1 cellular context compared by ENCODE assay signal in genomic region chr9:99112750-99113417, GRCh38.
TF ChIP-seq lines count a peak whose summit lies in the region.

No MANE protein-coding gene starts in this region.

TF ChIP-seq in HEK293, 187 proteins besides CTCF, POLR2A, EP300 and RAD21 (continued from another document):
- TF ChIP-seq, protein P1, sequence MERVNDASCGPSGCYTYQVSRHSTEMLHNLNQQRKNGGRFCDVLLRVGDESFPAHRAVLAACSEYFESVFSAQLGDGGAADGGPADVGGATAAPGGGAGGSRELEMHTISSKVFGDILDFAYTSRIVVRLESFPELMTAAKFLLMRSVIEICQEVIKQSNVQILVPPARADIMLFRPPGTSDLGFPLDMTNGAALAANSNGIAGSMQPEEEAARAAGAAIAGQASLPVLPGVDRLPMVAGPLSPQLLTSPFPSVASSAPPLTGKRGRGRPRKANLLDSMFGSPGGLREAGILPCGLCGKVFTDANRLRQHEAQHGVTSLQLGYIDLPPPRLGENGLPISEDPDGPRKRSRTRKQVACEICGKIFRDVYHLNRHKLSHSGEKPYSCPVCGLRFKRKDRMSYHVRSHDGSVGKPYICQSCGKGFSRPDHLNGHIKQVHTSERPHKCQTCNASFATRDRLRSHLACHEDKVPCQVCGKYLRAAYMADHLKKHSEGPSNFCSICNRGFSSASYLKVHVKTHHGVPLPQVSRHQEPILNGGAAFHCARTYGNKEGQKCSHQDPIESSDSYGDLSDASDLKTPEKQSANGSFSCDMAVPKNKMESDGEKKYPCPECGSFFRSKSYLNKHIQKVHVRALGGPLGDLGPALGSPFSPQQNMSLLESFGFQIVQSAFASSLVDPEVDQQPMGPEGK (tag by site-specific recombination; IDR thresholded peaks at IDR 0.05) = no peak
- TF ChIP-seq HOXD13 (CRISPR knock-in tag; IDR thresholded peaks at IDR 0.05; ENCODE audit: borderline replicate concordance) = no peak
